Comparison of ENCODE assay signal across 15 cellular contexts in the genomic region with DNA sequence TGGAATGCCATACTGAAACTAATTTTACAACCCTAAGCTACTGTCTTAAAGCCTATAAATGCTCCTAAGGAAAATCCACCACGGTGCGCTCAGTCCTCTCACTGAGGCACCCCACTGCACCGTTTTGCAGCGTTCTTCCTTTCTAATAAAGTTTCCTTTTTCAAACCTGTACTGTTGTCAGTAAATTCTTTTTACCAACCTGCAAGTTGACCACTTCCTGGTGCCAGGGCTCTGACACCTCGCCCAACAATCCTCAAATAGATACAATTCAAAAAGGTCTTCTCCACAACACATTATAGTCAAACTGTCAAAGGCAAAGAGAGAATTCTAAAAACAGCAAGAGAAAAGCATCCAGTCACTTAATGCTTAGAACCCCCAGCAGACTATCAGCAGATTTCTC. TPM values are rescaled to one million over a fixed set of nuclear protein-coding genes. Genes with fewer than 3 reads are reported as not detected.
DNase-seq lines count a peak whose midpoint lies in the region; ATAC-seq, FAIRE-seq and TF ChIP-seq lines count a peak whose summit lies in the region.
"Had no signal": no experiment of that assay in that cellular context is flagged by ENCODE, and none has a peak within 500 bp of the region (broad histone marks: within the 10 kb centered on the region; RNA-seq: fewer than 3 reads in every experiment).

No MANE protein-coding gene starts in this region.

- H3K4me2 ChIP-seq in PC-9: no peak overlapping the region
- H3K4me2 ChIP-seq: hepatocyte had no signal

- TF ChIP-seq CTCF in Caco-2 (IDR thresholded peaks at IDR 0.05; ENCODE audit: insufficient read depth in 1 of 2, low read depth in 1 of 2, low read length in 1 of 2, severe bottlenecking in 1 of 2, unreplicated experiment in 1 of 2) (no peak), PC-9 (conservative IDR thresholded peaks at IDR 0.05) (no peak), pancreas (IDR thresholded peaks at IDR 0.05) (no peak)

- no peak overlapping the region for H3K27ac ChIP-seq in CD4-positive, CD25-positive, alpha-beta regulatory T cell (ENCODE audit: insufficient read depth, low read length, poor library complexity, severe bottlenecking)
- H3K27ac ChIP-seq in PC-9 (no peak overlapping the region), pancreas (no peak overlapping the region)
- H3K27ac ChIP-seq: hepatocyte had no signal

- H3K27me3 ChIP-seq in CD4-positive, CD25-positive, alpha-beta regulatory T cell (ENCODE audit: control insufficient read depth, insufficient read depth, low read length): no peaks in the 10 kb centered on the region
- H3K27me3 ChIP-seq in Caco-2 (replicated peaks; ENCODE audit: control insufficient read depth, insufficient read depth, low read length): no peaks in the 10 kb centered on the region
- H3K27me3 ChIP-seq in PC-9 (ENCODE audit: insufficient read depth, low read depth): no peaks in the 10 kb centered on the region
- no peaks in the 10 kb centered on the region for H3K27me3 ChIP-seq in pancreas
- H3K27me3 ChIP-seq: BE2C, hepatocyte had no signal

- H3K4me1 Mint-ChIP-seq in CD4-positive, CD25-positive, alpha-beta regulatory T cell: peaks cover 68 to 86% (median 77%) of the 10 kb centered on the region in 4 donors
- H3K4me1 Mint-ChIP-seq in Caco-2 (ENCODE audit: low read depth, unreplicated experiment): peaks cover 42% of the 10 kb centered on the region
- H3K4me1 Mint-ChIP-seq in activated CD4-positive, alpha-beta memory T cell treated with anti-CD3 and anti-CD28 coated beads, Interleukin-2, amount 10 ng/mL, durations not matched to agents 7 days and 5 days: peaks cover 64% of the 10 kb centered on the region

- peaks cover 23% of the 10 kb centered on the region for H3K4me1 ChIP-seq in CD4-positive, CD25-positive, alpha-beta regulatory T cell (ENCODE audit: control insufficient read depth, insufficient read depth, low read length, poor library complexity, severe bottlenecking)
- H3K4me1 ChIP-seq in Caco-2: peaks cover 58% of the 10 kb centered on the region
- H3K4me1 ChIP-seq in PC-9 (replicated peaks; ENCODE audit: insufficient read depth): no peaks in the 10 kb centered on the region
- H3K4me1 ChIP-seq in pancreas: peaks cover 17 to 30% (median 18%) of the 10 kb centered on the region in 3 donors

- ATAC-seq in CD4-positive, CD25-positive, alpha-beta regulatory T cell (ENCODE audit: low read depth in 2 of 2): peak; percentile 34 to 42
- ATAC-seq in pancreas: no peak
- ATAC-seq: mucosa of descending colon had no signal

- CTCF ChIA-PET in Caco-2 (lab: Charles Lee): no interaction called here
- CTCF ChIA-PET in activated CD4-positive, alpha-beta memory T cell treated with anti-CD3 and anti-CD28 coated beads, Interleukin-2, amount 10 ng/mL, durations not matched to agents 7 days and 5 days (lab: Charles Lee): no interaction called here
- CTCF ChIA-PET in PC-9 (lab: Charles Lee): no interaction called here

- H3K36me3 ChIP-seq in CD4-positive, CD25-positive, alpha-beta regulatory T cell (ENCODE audit: control insufficient read depth, insufficient read depth, low read length): peaks cover 25% of the 10 kb centered on the region
- H3K36me3 ChIP-seq in Caco-2 (ENCODE audit: control insufficient read depth, insufficient read depth, low read length) (0 out of 2 replicates have a peak, but pooled peaks cover 2% of the 10 kb centered on the region), PC-9 (ENCODE audit: low read depth) (peaks cover 12% of the 10 kb centered on the region; the same call in 1 of the 2 replicates), pancreas (no peaks in the 10 kb centered on the region)
- H3K36me3 ChIP-seq: BE2C had no signal

- intact Hi-C loops in Caco-2 (cut with micrococcal nuclease; ENCODE audit: unreplicated experiment): no loop called here
- intact Hi-C loops in PC-9 (cut with micrococcal nuclease; ENCODE audit: unreplicated experiment): no loop called here
- intact Hi-C loops in pancreas (cut with DNase I): no loop called here

- no peaks in the 10 kb centered on the region for H3K27me3 Mint-ChIP-seq in CD4-positive, CD25-positive, alpha-beta regulatory T cell
- no peaks in the 10 kb centered on the region for H3K27me3 Mint-ChIP-seq in Caco-2 (ENCODE audit: insufficient read depth, unreplicated experiment)
- H3K27me3 Mint-ChIP-seq in activated CD4-positive, alpha-beta memory T cell treated with anti-CD3 and anti-CD28 coated beads, Interleukin-2, amount 10 ng/mL, durations not matched to agents 7 days and 5 days: no peaks in the 10 kb centered on the region

- BruUV-seq in Caco-2 (replicated peaks; lab: Mats Ljungman, UMichigan) (no TSS peak), PC-9 (replicated peaks; lab: Mats Ljungman, UMichigan) (no TSS peak)

- FAIRE-seq in pancreas (lab: Jason Lieb, UNC): no peak

- peaks cover 19% of the 10 kb centered on the region for H3K79me2 ChIP-seq in PC-9 (ENCODE audit: low read depth)

- peak overlapping the region; percentile 32 to 76 (median 52) for H3K4me3 Mint-ChIP-seq in CD4-positive, CD25-positive, alpha-beta regulatory T cell
- H3K4me3 Mint-ChIP-seq in Caco-2 (ENCODE audit: unreplicated experiment): no peak overlapping the region
- peak overlapping the region; percentile 61 for H3K4me3 Mint-ChIP-seq in activated CD4-positive, alpha-beta memory T cell treated with anti-CD3 and anti-CD28 coated beads, Interleukin-2, amount 10 ng/mL, durations not matched to agents 7 days and 5 days

- peaks cover 0 to 17% (median 4%) of the 10 kb centered on the region in 7 donors for H3K9me3 Mint-ChIP-seq in CD4-positive, CD25-positive, alpha-beta regulatory T cell
- peaks cover 26% of the 10 kb centered on the region for H3K9me3 Mint-ChIP-seq in Caco-2 (ENCODE audit: unreplicated experiment)
- H3K9me3 Mint-ChIP-seq in activated CD4-positive, alpha-beta memory T cell treated with anti-CD3 and anti-CD28 coated beads, Interleukin-2, amount 10 ng/mL, durations not matched to agents 7 days and 5 days: peaks cover 25% of the 10 kb centered on the region

- 96 to 99% methylated on average over 5 of the region's 5 CpGs for WGBS in pancreas, 2 donors

- POLR2A ChIA-PET in Caco-2 (lab: Charles Lee) (no interaction called here), PC-9 (lab: Charles Lee; ENCODE audit: unreplicated experiment) (no interaction called here)
- POLR2A ChIA-PET in activated CD4-positive, alpha-beta memory T cell treated with anti-CD3 and anti-CD28 coated beads, Interleukin-2, amount 10 ng/mL, durations not matched to agents 7 days and 5 days (lab: Charles Lee): no interaction called here

- H3K9me3 ChIP-seq in CD4-positive, CD25-positive, alpha-beta regulatory T cell (ENCODE audit: control insufficient read depth in 2 of 2, low read length in 2 of 2): peaks cover 0 to 2% of the 10 kb centered on the region in 2 experiments
- H3K9me3 ChIP-seq in Caco-2 (peaks cover 7% of the 10 kb centered on the region), PC-9 (ENCODE audit: insufficient read depth, low read depth) (peaks cover 10% of the 10 kb centered on the region), pancreas (no peaks in the 10 kb centered on the region)
- H3K9me3 ChIP-seq: BE2C, mucosa of descending colon had no signal

- peak overlapping the region; percentile 49 for H3K4me3 ChIP-seq in CD4-positive, CD25-positive, alpha-beta regulatory T cell (ENCODE audit: low read depth, low read length)
- H3K4me3 ChIP-seq in Caco-2 (ENCODE audit: low read depth, low read length) (no peak overlapping the region), PC-9 (no peak overlapping the region), pancreas (no peak overlapping the region)
- H3K4me3 ChIP-seq: hepatocyte, mucosa of descending colon had no signal

- peaks cover 66% of the 10 kb centered on the region for H3K36me3 Mint-ChIP-seq in CD4-positive, CD25-positive, alpha-beta regulatory T cell
- peaks cover 20% of the 10 kb centered on the region for H3K36me3 Mint-ChIP-seq in Caco-2 (ENCODE audit: insufficient read depth, unreplicated experiment)
- H3K36me3 Mint-ChIP-seq in activated CD4-positive, alpha-beta memory T cell treated with anti-CD3 and anti-CD28 coated beads, Interleukin-2, amount 10 ng/mL, durations not matched to agents 7 days and 5 days (ENCODE audit: low read depth): peaks cover 85% of the 10 kb centered on the region

- peak overlapping the region; percentile 4 to 95 (median 12) for H3K27ac Mint-ChIP-seq in CD4-positive, CD25-positive, alpha-beta regulatory T cell
- H3K27ac Mint-ChIP-seq in Caco-2 (ENCODE audit: unreplicated experiment): peak overlapping the region; percentile 2
- H3K27ac Mint-ChIP-seq in activated CD4-positive, alpha-beta memory T cell treated with anti-CD3 and anti-CD28 coated beads, Interleukin-2, amount 10 ng/mL, durations not matched to agents 7 days and 5 days: peak overlapping the region; percentile 94

- no peaks in the 10 kb centered on the region for H4K20me1 ChIP-seq in PC-9 (ENCODE audit: insufficient read depth)

- no peaks in the 10 kb centered on the region for H3F3A ChIP-seq in PC-9 (ENCODE audit: insufficient read depth, low read depth)

- no peak overlapping the region for H2AFZ ChIP-seq in PC-9
- H2AFZ ChIP-seq: hepatocyte had no signal

- DNase-seq in CD4-positive, CD25-positive, alpha-beta regulatory T cell: peak in 2 of 3 donors; percentile 13 to 27
- no peak for DNase-seq in Caco-2
- DNase-seq in activated CD4-positive, alpha-beta memory T cell treated with anti-CD3 and anti-CD28 coated beads, Interleukin-2, amount 10 ng/mL, durations not matched to agents 7 days and 5 days: peak; percentile 67
- peak; percentile 13 for DNase-seq in kidney tubule cell (ENCODE audit: low spot score)
- DNase-seq in PC-9: no peak
- no peak for DNase-seq in NCI-H1417 treated with DMSO at 0.1 percent for 48 hours (lab: John Stamatoyannopoulos, UW)
- no peak for DNase-seq in pancreas
- DNase-seq: BE2C; effector memory CD4-positive, alpha-beta T cell; NCI-H446; posterior cingulate gyrus; SHP77; stimulated activated CD4-positive, alpha-beta T cell treated with anti-CD3 and anti-CD28 coated beads, Interleukin-12 subunit alpha, Interleukin-12 subunit beta, amount 100 ng/mL, for 4 hours had no signal

- H3K9me2 ChIP-seq in PC-9 (ENCODE audit: insufficient read depth): no peaks in the 10 kb centered on the region

RNA-seq across cellular contexts. Expression of a gene that starts 42.8 kb away (rescaled TPM):
- total RNA-seq in CD4-positive, CD25-positive, alpha-beta regulatory T cell: 113 TPM
- polyA plus RNA-seq in CD4-positive, CD25-positive, alpha-beta regulatory T cell: 10 to 100 TPM; 75.2 to 81.3 (median 79.7) TPM
- total RNA-seq in Caco-2 (2022): 25.2 and 29.6 TPM in 2 replicates
- 10 to 100 TPM; 48.0 to 49.8 TPM for total RNA-seq in activated CD4-positive, alpha-beta memory T cell treated with anti-CD3 and anti-CD28 coated beads, Interleukin-2, amount 10 ng/mL, durations not matched to agents 7 days and 5 days
- total RNA-seq in PC-9 (2021): 33.8 and 53.4 TPM in 2 replicates
- total RNA-seq in pancreas: 10 to 100 TPM; 14.4 to 21.6 (median 17.7) TPM
- 10 to 100 TPM in 1 of 2 donors, 1 to 10 TPM in 1; 9.6 to 12.1 TPM for polyA plus RNA-seq in pancreas

Comparison
In these comparisons a context has a peak if more than half of its experiments do, and no peak if none do; other contexts are left out.
1. ATAC-seq: peak in CD4-positive, CD25-positive, alpha-beta regulatory T cell (2 of 2); none in pancreas (0 of 4).
2. DNase-seq: peak in CD4-positive, CD25-positive, alpha-beta regulatory T cell (2 of 3), activated CD4-positive, alpha-beta memory T cell treated with anti-CD3 and anti-CD28 coated beads, Interleukin-2, amount 10 ng/mL, durations not matched to agents 7 days and 5 days (single experiment) and kidney tubule cell (single experiment); none in Caco-2 (0 of 2), PC-9 (0 of 2), NCI-H1417 treated with DMSO at 0.1 percent for 48 hours (single experiment) and pancreas (0 of 6).
3. H3K27ac Mint-ChIP-seq: peak in every context shown above with its lines; median percentile 94 in activated CD4-positive, alpha-beta memory T cell treated with anti-CD3 and anti-CD28 coated beads, Interleukin-2, amount 10 ng/mL, durations not matched to agents 7 days and 5 days; 12 in CD4-positive, CD25-positive, alpha-beta regulatory T cell; 2 in Caco-2.